In genomic region chr12:11722578-11723138, GRCh38 we compare ENCODE assay signal across 19 cellular contexts.
DNase-seq lines count a peak whose midpoint lies in the region; ATAC-seq, FAIRE-seq and TF ChIP-seq lines count a peak whose summit lies in the region.
"Had no signal": no experiment of that assay in that cellular context is flagged by ENCODE, and none has a peak within 500 bp of the region (broad histone marks: within the 10 kb centered on the region; RNA-seq: fewer than 3 reads in every experiment).

No MANE protein-coding gene starts in this region.

- no peaks in the 10 kb centered on the region for H3K27me3 Mint-ChIP-seq in memory B cell

- intact Hi-C loops in OCI-LY7 (cut with micrococcal nuclease; ENCODE audit: unreplicated experiment) (no loop called here), tibial artery (cut with DNase I; ENCODE audit: low total_unique reads) (no loop called here), pancreas (cut with DNase I) (no loop called here)

- BruUV-seq in OCI-LY7 (replicated peaks; lab: Mats Ljungman, UMichigan), result no TSS peak

- no peak for TF ChIP-seq POLR2A in GM12892 (IDR thresholded peaks at IDR 0.05; ENCODE audit: low read depth, low read length)

- H3K4me2 ChIP-seq in OCI-LY7 (ENCODE audit: low read length), result peak overlapping the region; percentile 47

- peaks cover 7% of the 10 kb centered on the region; the same call in 1 of the 2 replicates for H3K79me2 ChIP-seq in OCI-LY7 (ENCODE audit: insufficient read depth, low read depth, low read length)

- H3K27ac ChIP-seq in OCI-LY7 (ENCODE audit: low read depth, low read length, poor library complexity, severe bottlenecking), result peak overlapping the region; percentile 21
- H3K27ac ChIP-seq in tibial artery, result peak overlapping the region; percentile 30 to 76
- H3K27ac ChIP-seq in pancreas, result no peak overlapping the region
- H3K27ac ChIP-seq: RWPE1 had no signal

- H4K20me1 ChIP-seq in OCI-LY7 (ENCODE audit: insufficient read depth, low read length), result no peaks in the 10 kb centered on the region

- CTCF ChIA-PET in OCI-LY7 (lab: Charles Lee; ENCODE audit: unreplicated experiment), result no interaction called here

- H3K36me3 Mint-ChIP-seq in memory B cell, result peaks cover 9% of the 10 kb centered on the region

- no peak overlapping the region for H3K4me3 Mint-ChIP-seq in memory B cell

- peak; percentile 41 for ATAC-seq in memory B cell (ENCODE audit: low read depth)
- ATAC-seq in GM18511 (IDR thresholded peaks at IDR 0.05; ENCODE audit: unreplicated experiment), result no peak
- no peak for ATAC-seq in pancreas
- ATAC-seq: PC-3 had no signal

- peaks cover 67% of the 10 kb centered on the region for H3K4me1 Mint-ChIP-seq in memory B cell

- H3K36me3 ChIP-seq in OCI-LY7 (ENCODE audit: insufficient read depth, low read length) (peaks cover 6% of the 10 kb centered on the region; the same call in 1 of the 2 replicates), tibial artery (no peaks in the 10 kb centered on the region), pancreas (no peaks in the 10 kb centered on the region)

- H3K27ac Mint-ChIP-seq in memory B cell, result peak overlapping the region; percentile 76

- peaks cover 77% of the 10 kb centered on the region for H3K4me1 ChIP-seq in OCI-LY7 (ENCODE audit: insufficient read depth, low read length, poor library complexity, severe bottlenecking)
- peaks cover 0 to 86% (median 61%) of the 10 kb centered on the region in 4 donors for H3K4me1 ChIP-seq in tibial artery
- peaks cover 14 to 51% (median 29%) of the 10 kb centered on the region in 3 donors for H3K4me1 ChIP-seq in pancreas

- POLR2A ChIA-PET in OCI-LY7 (lab: Charles Lee), result interaction anchor here (1.4 to 2.5 kb wide), 2 partner anchors 9 to 110 kb away, joined by 3 to 9 read pairs; no protein-coding TSS in a partner anchor

- H3K9me3 ChIP-seq in OCI-LY7 (ENCODE audit: low read length) (no peaks in the 10 kb centered on the region), tibial artery (no peaks in the 10 kb centered on the region), pancreas (no peaks in the 10 kb centered on the region)

- FAIRE-seq in GM12892 (lab: Jason Lieb, UNC), result peak; percentile 78
- no peak for FAIRE-seq in pancreas (lab: Jason Lieb, UNC)
- FAIRE-seq: H54 had no signal

- H3K27me3 ChIP-seq in tibial artery (no peaks in the 10 kb centered on the region), pancreas (no peaks in the 10 kb centered on the region)

- DNase-seq in GM12892 (ENCODE audit: insufficient read length), result no peak
- DNase-seq in OCI-LY7 (ENCODE audit: low spot score), result no peak
- DNase-seq in memory B cell (ENCODE audit: low spot score in 2 of 2), result no peak
- DNase-seq in tibial artery, result no peak
- DNase-seq in SK-N-DZ (ENCODE audit: low spot score), result no peak
- no peak for DNase-seq in pancreas
- DNase-seq: ACHN; C1 segment of cervical spinal cord; COR-L47; DMS 273 treated with DMSO at 0.1 percent for 48 hours; DND-41; NCI-H1092 treated with DMSO at 0.1 percent for 48 hours; NCI-H2081; NCI-H446 treated with DMSO at 0.1 percent for 48 hours; NK-92 treated with Interleukin-12 subunit alpha and Interleukin-12 subunit beta, amount 100 ng/mL, for 24 hours; PC-3 had no signal

- peak overlapping the region; percentile 35; the same call in 1 of the 2 replicates for H2AFZ ChIP-seq in OCI-LY7 (ENCODE audit: low read length)

- 66 to 74% methylated on average over 8 of the region's 8 CpGs for WGBS in pancreas, 2 donors

- TF ChIP-seq CTCF in OCI-LY7 (conservative IDR thresholded peaks at IDR 0.05; ENCODE audit: low read length) (no peak), tibial artery (IDR thresholded peaks at IDR 0.05) (peak in 1 of 2 experiments; percentile 2), pancreas (IDR thresholded peaks at IDR 0.05) (no peak)

- no peaks in the 10 kb centered on the region for H3K9me2 ChIP-seq in OCI-LY7 (ENCODE audit: insufficient read depth, low read length)

- H3K9me3 Mint-ChIP-seq in memory B cell, result no peaks in the 10 kb centered on the region

- H3K4me3 ChIP-seq in OCI-LY7 (ENCODE audit: low read depth, low read length, poor library complexity, severe bottlenecking) (peak overlapping the region; percentile 6), tibial artery (no peak overlapping the region), pancreas (no peak overlapping the region)

Comparison
In these comparisons a context has a peak if more than half of its experiments do, and no peak if none do; other contexts are left out.
1. H3K27ac ChIP-seq: peak in OCI-LY7 (single experiment) and tibial artery (2 of 2); none in pancreas (0 of 4).